8 cellular contexts compared by ENCODE assay signal in the genomic region with DNA sequence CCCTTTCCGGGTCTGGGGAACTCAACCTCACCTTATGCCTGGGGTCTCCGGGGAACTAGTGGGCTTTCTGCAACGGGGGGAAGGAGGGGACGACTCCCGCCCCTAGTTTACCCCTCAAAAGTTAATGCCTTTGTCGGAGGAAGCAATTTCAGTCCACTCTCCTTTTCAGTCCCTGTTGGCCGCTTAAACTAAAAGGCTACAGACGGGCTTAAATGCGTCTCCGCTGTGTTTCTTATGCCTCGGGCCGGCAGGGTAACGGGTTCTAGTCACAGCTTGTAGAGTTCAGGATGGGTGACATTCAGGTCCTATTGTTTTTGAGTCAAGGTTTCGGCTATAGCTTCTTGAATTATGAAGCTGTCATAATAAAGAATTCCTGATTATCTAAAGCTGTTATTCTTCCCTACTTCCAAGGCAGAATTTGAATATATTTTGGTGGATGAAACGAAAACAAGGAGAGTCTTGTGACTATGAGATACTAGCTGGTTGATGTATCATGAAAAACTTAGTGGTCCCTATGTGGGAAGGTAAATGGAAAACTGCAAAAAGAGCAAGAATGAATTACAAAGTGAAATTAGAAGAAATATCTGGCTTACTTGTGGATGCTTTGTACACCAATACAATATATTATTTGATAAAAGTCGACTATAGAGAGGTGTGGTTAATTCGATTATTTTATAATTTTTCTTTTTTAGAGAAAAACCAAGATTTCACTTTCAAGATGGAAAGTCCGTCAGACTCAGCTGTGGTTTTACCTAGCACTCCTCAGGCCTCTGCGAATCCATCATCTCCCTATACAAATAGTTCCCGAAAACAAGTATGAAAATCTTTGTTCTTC. TPM values are rescaled to one million over a fixed set of nuclear protein-coding genes. Genes with fewer than 3 reads are reported as not detected.
DNase-seq lines count a peak whose midpoint lies in the region; ATAC-seq and TF ChIP-seq lines count a peak whose summit lies in the region.

No MANE protein-coding gene starts in this region.

- no peaks in the 10 kb centered on the region for H3K27me3 Mint-ChIP-seq in natural killer cell treated with Interleukin-12 subunit alpha and Interleukin-12 subunit beta and Interleukin-15 and Interleukin-18, amount 100 ng/mL, for 72 hours

- H3K4me3 ChIP-seq in GM12864 (ENCODE audit: low read depth, low read length) = peak overlapping the region; percentile 85
- peak overlapping the region; percentile 77 for H3K4me3 ChIP-seq in epithelial cell of esophagus (ENCODE audit: low read length)

- DNase-seq in GM12864 (ENCODE audit: low read depth) = peak; percentile 8
- DNase-seq in RPMI8226 = peak; percentile 26
- peak; percentile 8 for DNase-seq in epithelial cell of esophagus (ENCODE audit: low read depth)
- DNase-seq in natural killer cell treated with Interleukin-12 subunit alpha and Interleukin-12 subunit beta and Interleukin-15 and Interleukin-18, amount 100 ng/mL, for 72 hours (ENCODE audit: low spot score) = no peak
- no peak for DNase-seq in A172 (ENCODE audit: low spot score)

- H3K36me3 Mint-ChIP-seq in natural killer cell treated with Interleukin-12 subunit alpha and Interleukin-12 subunit beta and Interleukin-15 and Interleukin-18, amount 100 ng/mL, for 72 hours = no peaks in the 10 kb centered on the region

- H3K4me3 Mint-ChIP-seq in natural killer cell treated with Interleukin-12 subunit alpha and Interleukin-12 subunit beta and Interleukin-15 and Interleukin-18, amount 100 ng/mL, for 72 hours = peak overlapping the region; percentile 84

- ATAC-seq in HG02642 (IDR thresholded peaks at IDR 0.05; ENCODE audit: poor library complexity, unreplicated experiment) (peak; percentile 1), HG02970 (IDR thresholded peaks at IDR 0.05; ENCODE audit: low FRiP score, unreplicated experiment) (no peak), GM18867 (IDR thresholded peaks at IDR 0.05; ENCODE audit: unreplicated experiment) (no peak)
- ATAC-seq in natural killer cell treated with Interleukin-12 subunit alpha and Interleukin-12 subunit beta and Interleukin-15 and Interleukin-18, amount 100 ng/mL, for 72 hours = no peak

- TF ChIP-seq CTCF in GM12864 (IDR thresholded peaks at IDR 0.05; ENCODE audit: low read depth, low read length, missing control alignments) = no peak
- no peak for TF ChIP-seq CTCF in epithelial cell of esophagus (IDR thresholded peaks at IDR 0.05; ENCODE audit: insufficient read depth, low read depth, low read length, missing control alignments)

- no peaks in the 10 kb centered on the region for H3K9me3 Mint-ChIP-seq in natural killer cell treated with Interleukin-12 subunit alpha and Interleukin-12 subunit beta and Interleukin-15 and Interleukin-18, amount 100 ng/mL, for 72 hours

- H3K27ac Mint-ChIP-seq in natural killer cell treated with Interleukin-12 subunit alpha and Interleukin-12 subunit beta and Interleukin-15 and Interleukin-18, amount 100 ng/mL, for 72 hours = peak overlapping the region; percentile 94 to 99

- peaks cover 26 to 29% of the 10 kb centered on the region in 2 donors for H3K4me1 Mint-ChIP-seq in natural killer cell treated with Interleukin-12 subunit alpha and Interleukin-12 subunit beta and Interleukin-15 and Interleukin-18, amount 100 ng/mL, for 72 hours (ENCODE audit: low read depth in 2 of 2)

RNA-seq across cellular contexts. Expression of a gene that starts 0.5 kb away (rescaled TPM):
- 10 to 100 TPM; 12.1 to 12.5 TPM for total RNA-seq in natural killer cell treated with Interleukin-12 subunit alpha and Interleukin-12 subunit beta and Interleukin-15 and Interleukin-18, amount 100 ng/mL, for 72 hours
- total RNA-seq in A172 (2014; rRNA removed; shearing (Covaris generic)) = 16.8 and 18.6 TPM in 2 replicates

RNA-seq across cellular contexts. Expression of a gene that starts 36.8 kb away (rescaled TPM):
- total RNA-seq in natural killer cell treated with Interleukin-12 subunit alpha and Interleukin-12 subunit beta and Interleukin-15 and Interleukin-18, amount 100 ng/mL, for 72 hours = not detected
- 0.79 and 2.4 TPM in 2 replicates for total RNA-seq in A172 (2014; rRNA removed; shearing (Covaris generic))

Comparison
In these comparisons a context has a peak if more than half of its experiments do, and no peak if none do; other contexts are left out.
1. DNase-seq: peak in GM12864 (single experiment), RPMI8226 (single experiment) and epithelial cell of esophagus (single experiment); none in natural killer cell treated with Interleukin-12 subunit alpha and Interleukin-12 subunit beta and Interleukin-15 and Interleukin-18, amount 100 ng/mL, for 72 hours (single experiment) and A172 (single experiment).